In genomic region chr4:70994069-70994366, GRCh38 we compare ENCODE assay signal across 8 cellular contexts. TPM values are rescaled to one million over a fixed set of nuclear protein-coding genes. Genes with fewer than 3 reads are reported as not detected.
A peak's percentile ranks its signal among the peaks of the same experiment; 100 is the strongest.
DNase-seq lines count a peak whose midpoint lies in the region; TF ChIP-seq lines count a peak whose summit lies in the region.

No MANE protein-coding gene starts in this region.

- H3K23ac ChIP-seq in mesendoderm (ENCODE audit: low read length) = peak overlapping the region; percentile 29

- H3K56ac ChIP-seq in mesendoderm (ENCODE audit: low read length) = peak overlapping the region; percentile 99

- H3K79me2 ChIP-seq in mesendoderm (ENCODE audit: control insufficient read depth, insufficient read depth, low read length) = peaks cover 29% of the 10 kb centered on the region

- no peak overlapping the region for H4K8ac ChIP-seq in mesendoderm (ENCODE audit: low read depth, low read length)

- H3K27me3 Mint-ChIP-seq in HFFc6 (ENCODE audit: insufficient read depth) = no peaks in the 10 kb centered on the region; the same call in 1 of the 2 replicates

- in situ Hi-C loops in astrocyte of the spinal cord (cut with HindIII; ENCODE audit: low sequenced_read_pairs) = no loop called here

- H3K4me1 ChIP-seq in mesendoderm (ENCODE audit: control insufficient read depth, low read depth, low read length) = peaks cover 4% of the 10 kb centered on the region

- no peak overlapping the region for H2BK120ac ChIP-seq in mesendoderm (ENCODE audit: low read depth, low read length)

- no peak for DNase-seq in HFFc6
- no peak for DNase-seq in astrocyte of the spinal cord (ENCODE audit: low read depth, low spot score)
- no peak for DNase-seq in mesendoderm
- DNase-seq in D341Med (ENCODE audit: low spot score) = no peak
- DNase-seq in NCI-H1694 (lab: John Stamatoyannopoulos, UW) = no peak
- DNase-seq in hepatic stellate cell (ENCODE audit: low spot score) = no peak
- DNase-seq in hippocampal formation (lab: John Stamatoyannopoulos, UW) = no peak

- H2BK5ac ChIP-seq in mesendoderm (ENCODE audit: low read length) = peak overlapping the region; percentile 27

- peak overlapping the region; percentile 11 for H3K18ac ChIP-seq in mesendoderm (ENCODE audit: low read length)

- H2BK15ac ChIP-seq in mesendoderm (replicated peaks; ENCODE audit: low read depth) = no peak overlapping the region

- peak overlapping the region; percentile 99 for H3K9ac ChIP-seq in mesendoderm (ENCODE audit: low read length)

- no peaks in the 10 kb centered on the region for H3K27me3 ChIP-seq in mesendoderm (ENCODE audit: insufficient read depth, low read length, poor library complexity)

- H3K4me3 Mint-ChIP-seq in HFFc6 = peak overlapping the region; percentile 91

- no peak overlapping the region for H2AK5ac ChIP-seq in mesendoderm (ENCODE audit: low read length)

- WGBS in mesendoderm (ENCODE audit: extremely low coverage, insufficient coverage, low lambda C conversion rate) = no CpG with 5 or more reads among the region's 11 CpGs

- no peaks in the 10 kb centered on the region for H3K9me3 Mint-ChIP-seq in HFFc6

- H3K4me1 Mint-ChIP-seq in HFFc6 (ENCODE audit: low read depth) = peaks cover 55% of the 10 kb centered on the region

- no peak for TF ChIP-seq CTCF in 22Rv1 (IDR thresholded peaks at IDR 0.05)
- no peak for TF ChIP-seq CTCF in HFFc6 (IDR thresholded peaks at IDR 0.05)
- no peak for TF ChIP-seq CTCF in astrocyte of the spinal cord (IDR thresholded peaks at IDR 0.05; ENCODE audit: low read depth, low read length)

- peaks cover 5% of the 10 kb centered on the region for H3K79me1 ChIP-seq in mesendoderm (ENCODE audit: low read length)

- H3K36me3 Mint-ChIP-seq in HFFc6 (ENCODE audit: low read depth) = peaks cover 32% of the 10 kb centered on the region

- H3K4me2 ChIP-seq in mesendoderm (ENCODE audit: low read length) = peak overlapping the region; percentile 12

- peak overlapping the region; percentile 92 for H3K27ac Mint-ChIP-seq in HFFc6

- no peaks in the 10 kb centered on the region for H3K36me3 ChIP-seq in mesendoderm (ENCODE audit: control insufficient read depth, insufficient read depth, low read length)

- H3K27ac ChIP-seq in 22Rv1 (peak overlapping the region; percentile 89), mesendoderm (ENCODE audit: low read depth, low read length) (peak overlapping the region; percentile 46)

- peak overlapping the region; percentile 61 for H3K4ac ChIP-seq in mesendoderm (ENCODE audit: low read depth, low read length)

- no peak overlapping the region for H4K5ac ChIP-seq in mesendoderm (ENCODE audit: low read length)

- H3K4me3 ChIP-seq in astrocyte of the spinal cord (ENCODE audit: low read depth, low read length) (peak overlapping the region; percentile 81), mesendoderm (ENCODE audit: low read length) (peak overlapping the region; percentile 88)

RNA-seq across cellular contexts. Expression of gene DCK, which starts 0.6 kb away (rescaled TPM):
- 10 to 100 TPM; 13.1 to 23.9 (median 22.3) TPM for total RNA-seq in HFFc6 (2021; fragmentation: NEBNext Ultra II Directional; extraction: Animal tissue kit (Norgen Biotek cat#: 25700))
- 13.1 TPM for polyA plus RNA-seq in mesendoderm (2013, experiment 1 of 2)
- polyA plus RNA-seq in mesendoderm (2013, experiment 2 of 2) = 13.9 TPM
